Comparison of ENCODE assay signal across 9 cellular contexts in genomic region chr19:49333426-49334288, GRCh38.
DNase-seq lines count a peak whose midpoint lies in the region; ATAC-seq lines count a peak whose summit lies in the region.
"Had no signal": no experiment of that assay in that cellular context is flagged by ENCODE, and none has a peak within 500 bp of the region (broad histone marks: within the 10 kb centered on the region; RNA-seq: fewer than 3 reads in every experiment).

No MANE protein-coding gene starts in this region.

- peaks cover 7% of the 10 kb centered on the region for H3K36me3 Mint-ChIP-seq in activated naive CD4-positive, alpha-beta T cell treated with anti-CD3 and anti-CD28 coated beads, Interleukin-2, amount 50 U/mL, for 24 hours

- H3K9me3 Mint-ChIP-seq in activated naive CD4-positive, alpha-beta T cell treated with anti-CD3 and anti-CD28 coated beads, Interleukin-2, amount 50 U/mL, for 24 hours = no peaks in the 10 kb centered on the region

- H3K4me3 Mint-ChIP-seq in activated naive CD4-positive, alpha-beta T cell treated with anti-CD3 and anti-CD28 coated beads, Interleukin-2, amount 50 U/mL, for 24 hours = peak overlapping the region; percentile 88

- peak; percentile 31 for ATAC-seq in GM21619 (IDR thresholded peaks at IDR 0.05; ENCODE audit: unreplicated experiment)

- peak overlapping the region; percentile 97 for H3K27ac Mint-ChIP-seq in activated naive CD4-positive, alpha-beta T cell treated with anti-CD3 and anti-CD28 coated beads, Interleukin-2, amount 50 U/mL, for 24 hours

- H3K4me3 ChIP-seq in skin epidermis = no peak overlapping the region
- H3K4me3 ChIP-seq: ascending aorta had no signal

- H3K27ac ChIP-seq in skin epidermis = peak overlapping the region in 15 of 21 experiments; percentile 6 to 95 (median 68)
- H3K27ac ChIP-seq: ascending aorta had no signal

- H3K4me1 Mint-ChIP-seq in activated naive CD4-positive, alpha-beta T cell treated with anti-CD3 and anti-CD28 coated beads, Interleukin-2, amount 50 U/mL, for 24 hours = peaks cover 81% of the 10 kb centered on the region

- DNase-seq in CD1c-positive myeloid dendritic cell (ENCODE audit: extremely low spot score) (peak; percentile 56), RPMI8226 (peak; percentile 89), SHP77 treated with DMSO at 0.1 percent for 48 hours (lab: John Stamatoyannopoulos, UW) (no peak), AG20443 (ENCODE audit: low spot score) (no peak), NCI-H748 treated with DMSO at 0.1 percent for 48 hours (lab: John Stamatoyannopoulos, UW) (no peak)

- no peaks in the 10 kb centered on the region for H3K27me3 Mint-ChIP-seq in activated naive CD4-positive, alpha-beta T cell treated with anti-CD3 and anti-CD28 coated beads, Interleukin-2, amount 50 U/mL, for 24 hours

Comparison
In these comparisons a context has a peak if more than half of its experiments do, and no peak if none do; other contexts are left out.
1. DNase-seq: peak in CD1c-positive myeloid dendritic cell (single experiment) and RPMI8226 (single experiment); none in SHP77 treated with DMSO at 0.1 percent for 48 hours (single experiment), AG20443 (single experiment) and NCI-H748 treated with DMSO at 0.1 percent for 48 hours (single experiment).